In the genomic region with DNA sequence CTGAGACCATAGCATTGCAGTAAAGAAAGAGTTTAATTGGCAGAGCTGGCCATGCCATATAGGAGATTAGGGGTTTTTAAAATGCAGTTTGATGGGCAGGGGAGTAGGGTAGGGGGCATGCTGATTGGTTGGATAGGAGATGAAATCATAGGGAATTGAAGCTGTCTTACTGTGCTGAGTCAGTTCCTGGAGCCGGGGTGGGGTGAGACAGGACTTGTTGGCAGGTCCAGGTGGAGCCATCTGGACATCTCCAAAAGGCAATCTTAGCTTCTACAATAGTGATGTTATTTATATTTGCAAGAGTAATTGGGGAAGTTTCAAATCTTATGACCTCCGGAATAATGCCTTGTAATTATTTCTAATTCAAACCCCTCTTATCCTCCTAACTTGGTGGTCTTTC, we compare ENCODE assay signal across 15 cellular contexts.
"Had no signal": no experiment of that assay in that cellular context is flagged by ENCODE, and none has a peak within 500 bp of the region (broad histone marks: within the 10 kb centered on the region; RNA-seq: fewer than 3 reads in every experiment).

No MANE protein-coding gene starts in this region.

- DNase-seq: activated B cell treated with CpG ODN at 0.5 μM for 24 hours; activated CD4-positive, alpha-beta T cell treated with anti-CD3 and anti-CD28 coated beads for 1 hour; activated gamma-delta T cell; activated T-cell treated with anti-CD3 and anti-CD28 coated beads for 4 hours; activated T-cell treated with anti-CD3 and anti-CD28 coated beads, Interleukin-2, amount 50 U/mL, for 48 hours; NCI-H1048; NCI-H146; NCI-H187 treated with DMSO at 0.1 percent for 48 hours; NCI-H2081 treated with DMSO at 0.1 percent for 48 hours; NCI-H748 treated with DMSO at 0.1 percent for 48 hours; T1000 had no signal

- H3K36me3 ChIP-seq: brain microvascular endothelial cell, cardiac muscle cell had no signal

- H3K27ac ChIP-seq: brain microvascular endothelial cell, cardiac muscle cell, SK-N-MC had no signal

- ATAC-seq: activated T-helper 17 cell treated with anti-CD3 and anti-CD28 coated beads, Interleukin-2, amount 50 U/mL, for 72 hours had no signal

- H3K4me3 ChIP-seq: cardiac muscle cell, SK-N-MC had no signal

- H3K27me3 ChIP-seq: brain microvascular endothelial cell, cardiac muscle cell had no signal
